26 cellular contexts compared by ENCODE assay signal in genomic region chr10:14661818-14662217, GRCh38.
A peak's percentile ranks its signal among the peaks of the same experiment; 100 is the strongest.
DNase-seq lines count a peak whose midpoint lies in the region; ATAC-seq and TF ChIP-seq lines count a peak whose summit lies in the region.
"Had no signal": no experiment of that assay in that cellular context is flagged by ENCODE, and none has a peak within 500 bp of the region (broad histone marks: within the 10 kb centered on the region; RNA-seq: fewer than 3 reads in every experiment).

No MANE protein-coding gene starts in this region.

- peaks cover 18% of the 10 kb centered on the region for H3K36me3 Mint-ChIP-seq in activated naive CD4-positive, alpha-beta T cell treated with anti-CD3 and anti-CD28 coated beads, Interleukin-2, amount 50 U/mL, for 24 hours
- H3K36me3 Mint-ChIP-seq in activated naive CD4-positive, alpha-beta T cell treated with anti-CD3 and anti-CD28 coated beads for 36 hours (ENCODE audit: low read depth): peaks cover 14% of the 10 kb centered on the region
- peaks cover 13% of the 10 kb centered on the region for H3K36me3 Mint-ChIP-seq in activated naive CD8-positive, alpha-beta T cell treated with anti-CD3 and anti-CD28 coated beads, Interleukin-2, amount 50 U/mL, for 24 hours (ENCODE audit: low read depth)

- H3K9me3 Mint-ChIP-seq in activated naive CD4-positive, alpha-beta T cell treated with anti-CD3 and anti-CD28 coated beads, Interleukin-2, amount 50 U/mL, for 24 hours: peaks cover 15% of the 10 kb centered on the region
- H3K9me3 Mint-ChIP-seq in activated naive CD4-positive, alpha-beta T cell treated with anti-CD3 and anti-CD28 coated beads for 36 hours: peaks cover 19% of the 10 kb centered on the region
- H3K9me3 Mint-ChIP-seq in activated naive CD8-positive, alpha-beta T cell treated with anti-CD3 and anti-CD28 coated beads, Interleukin-2, amount 50 U/mL, for 24 hours: peaks cover 33% of the 10 kb centered on the region

- H3K23ac ChIP-seq in IMR-90 (ENCODE audit: low read depth, low read length): no peak overlapping the region

- H3K18ac ChIP-seq in IMR-90 (ENCODE audit: low read depth, low read length): no peak overlapping the region

- no peaks in the 10 kb centered on the region for H3K79me1 ChIP-seq in IMR-90 (ENCODE audit: low read depth in 1 of 2, low read length in 2 of 2)

- no peak overlapping the region for H3K4ac ChIP-seq in IMR-90 (ENCODE audit: low read depth, low read length)

- no peak for DNase-seq in activated naive CD4-positive, alpha-beta T cell treated with anti-CD3 and anti-CD28 coated beads for 36 hours
- DNase-seq in IMR-90: no peak
- DNase-seq in activated naive CD8-positive, alpha-beta T cell treated with anti-CD3 and anti-CD28 coated beads, Interleukin-2, amount 50 U/mL, for 24 hours: no peak
- no peak for DNase-seq in thoracic aorta (ENCODE audit: low spot score)
- DNase-seq in ACHN: no peak
- DNase-seq: body of pancreas, C1 segment of cervical spinal cord, Calu3, DND-41, dorsolateral prefrontal cortex, gastrocnemius medialis, hippocampal formation, KBM-7, MM.1S, NCI-H1417 treated with DMSO at 0.1 percent for 48 hours, NCI-H446, NCI-H774, psoas muscle, RPMI8226, stomach, T-helper 17 cell, tibial artery had no signal

- peaks cover 89% of the 10 kb centered on the region for H3K4me1 Mint-ChIP-seq in activated naive CD4-positive, alpha-beta T cell treated with anti-CD3 and anti-CD28 coated beads, Interleukin-2, amount 50 U/mL, for 24 hours
- H3K4me1 Mint-ChIP-seq in activated naive CD4-positive, alpha-beta T cell treated with anti-CD3 and anti-CD28 coated beads for 36 hours (ENCODE audit: low read depth): peaks cover 76% of the 10 kb centered on the region
- H3K4me1 Mint-ChIP-seq in activated naive CD8-positive, alpha-beta T cell treated with anti-CD3 and anti-CD28 coated beads, Interleukin-2, amount 50 U/mL, for 24 hours: peaks cover 88% of the 10 kb centered on the region

- no peak overlapping the region for H2BK120ac ChIP-seq in IMR-90 (ENCODE audit: low read depth, low read length)

- no peak overlapping the region for H3K14ac ChIP-seq in IMR-90 (replicated peaks; ENCODE audit: low read depth, low read length)

- no peak overlapping the region for H3K4me3 Mint-ChIP-seq in activated naive CD4-positive, alpha-beta T cell treated with anti-CD3 and anti-CD28 coated beads, Interleukin-2, amount 50 U/mL, for 24 hours
- no peak overlapping the region for H3K4me3 Mint-ChIP-seq in activated naive CD4-positive, alpha-beta T cell treated with anti-CD3 and anti-CD28 coated beads for 36 hours
- H3K4me3 Mint-ChIP-seq in activated naive CD8-positive, alpha-beta T cell treated with anti-CD3 and anti-CD28 coated beads, Interleukin-2, amount 50 U/mL, for 24 hours: peak overlapping the region; percentile 3
- H3K4me3 Mint-ChIP-seq: T-helper 17 cell had no signal

- H3K9me1 ChIP-seq in IMR-90 (ENCODE audit: insufficient read depth, low read length): peaks cover 5% of the 10 kb centered on the region; the same call in 1 of the 2 replicates

- ATAC-seq in IMR-90 (ENCODE audit: low read depth): no peak
- no peak for ATAC-seq in activated naive CD8-positive, alpha-beta T cell treated with anti-CD3 and anti-CD28 coated beads, Interleukin-2, amount 50 U/mL, for 24 hours
- ATAC-seq in thoracic aorta (ENCODE audit: insufficient number of reproducible peaks, low FRiP score, low read depth): peak; percentile 22
- ATAC-seq in HG03378 (IDR thresholded peaks at IDR 0.05; ENCODE audit: unreplicated experiment): no peak
- ATAC-seq: body of pancreas, gastrocnemius medialis, HCT116, psoas muscle, T-helper 17 cell had no signal

- TF ChIP-seq POLR2A in IMR-90 (IDR thresholded peaks at IDR 0.05; ENCODE audit: low read depth, low read length): no peak

- intact Hi-C loops in activated naive CD4-positive, alpha-beta T cell treated with anti-CD3 and anti-CD28 coated beads for 36 hours (cut with micrococcal nuclease): no loop called here
- intact Hi-C loops in IMR-90 (cut with micrococcal nuclease): no loop called here

- H2AK5ac ChIP-seq in IMR-90 (ENCODE audit: low read depth, low read length): peak overlapping the region; percentile 35; the same call in 1 of the 2 replicates

- H4K91ac ChIP-seq in IMR-90 (ENCODE audit: insufficient read depth, low read depth, low read length): no peak overlapping the region

- no peak overlapping the region for H3K9ac ChIP-seq in IMR-90 (ENCODE audit: low read depth, low read length)

- dilution Hi-C loops in IMR-90 (cut with HindIII; ENCODE audit: low sequenced_read_pairs, unreplicated experiment): no loop called here

- H2BK5ac ChIP-seq in IMR-90 (ENCODE audit: low read depth, low read length, poor library complexity, severe bottlenecking): no peak overlapping the region

- no peak for TF ChIP-seq RAD21 in IMR-90 (IDR thresholded peaks at IDR 0.05; ENCODE audit: low read length)

- H2BK20ac ChIP-seq in IMR-90 (ENCODE audit: low read depth, low read length): no peak overlapping the region

- H3K4me3 ChIP-seq in IMR-90 (ENCODE audit: insufficient read depth, low read depth, low read length) (no peak overlapping the region), thoracic aorta (no peak overlapping the region)
- H3K4me3 ChIP-seq: body of pancreas, dorsolateral prefrontal cortex, gastrocnemius medialis, psoas muscle, SJSA1, stomach, tibial artery had no signal

- no peak overlapping the region for H4K8ac ChIP-seq in IMR-90 (ENCODE audit: low read depth in 2 of 2, low read length in 2 of 2)

- peak overlapping the region; percentile 52 for H3K27ac Mint-ChIP-seq in activated naive CD4-positive, alpha-beta T cell treated with anti-CD3 and anti-CD28 coated beads, Interleukin-2, amount 50 U/mL, for 24 hours
- no peak overlapping the region for H3K27ac Mint-ChIP-seq in activated naive CD4-positive, alpha-beta T cell treated with anti-CD3 and anti-CD28 coated beads for 36 hours
- peak overlapping the region; percentile 94 for H3K27ac Mint-ChIP-seq in activated naive CD8-positive, alpha-beta T cell treated with anti-CD3 and anti-CD28 coated beads, Interleukin-2, amount 50 U/mL, for 24 hours

- CTCF ChIA-PET in activated naive CD4-positive, alpha-beta T cell treated with anti-CD3 and anti-CD28 coated beads for 36 hours (lab: Charles Lee): interaction anchor here (0.7 kb wide), 1 partner anchor 13 kb away, joined by 3 read pairs; no protein-coding TSS in a partner anchor
- CTCF ChIA-PET in IMR-90 (lab: Yijun Ruan, JAX): no interaction called here

- no peaks in the 10 kb centered on the region for H3K27me3 Mint-ChIP-seq in activated naive CD4-positive, alpha-beta T cell treated with anti-CD3 and anti-CD28 coated beads, Interleukin-2, amount 50 U/mL, for 24 hours
- no peaks in the 10 kb centered on the region for H3K27me3 Mint-ChIP-seq in activated naive CD4-positive, alpha-beta T cell treated with anti-CD3 and anti-CD28 coated beads for 36 hours (ENCODE audit: low read depth)
- no peaks in the 10 kb centered on the region for H3K27me3 Mint-ChIP-seq in activated naive CD8-positive, alpha-beta T cell treated with anti-CD3 and anti-CD28 coated beads, Interleukin-2, amount 50 U/mL, for 24 hours
- H3K27me3 Mint-ChIP-seq: T-helper 17 cell had no signal

- peaks cover 5% of the 10 kb centered on the region for H4K20me1 ChIP-seq in IMR-90 (ENCODE audit: insufficient read depth, low read length)

- H3K36me3 ChIP-seq in IMR-90 (ENCODE audit: control insufficient read depth, insufficient read depth, low read length) (no peaks in the 10 kb centered on the region), thoracic aorta (no peaks in the 10 kb centered on the region)
- H3K36me3 ChIP-seq: gastrocnemius medialis, SJSA1, stomach, tibial artery had no signal

- in situ Hi-C loops in IMR-90 (cut with MboI; ENCODE audit: low sequenced_read_pairs): no loop called here
- in situ Hi-C loops in ACHN (cut with HindIII; ENCODE audit: low pct_ligation_motif_present, low pct_unique_long_range_greater_than_20kb, low sequenced_read_pairs): no loop called here

- no CpG with 5 or more reads among the region's 3 CpGs for WGBS in IMR-90 (ENCODE audit: extremely low coverage in 2 of 2, insufficient read length in 1 of 2), 2 experiments

- H2AK9ac ChIP-seq in IMR-90 (replicated peaks; ENCODE audit: low read depth, low read length, poor library complexity): no peak overlapping the region

- no peak overlapping the region for H3K4me2 ChIP-seq in IMR-90 (ENCODE audit: low read depth, low read length)

- H3K27me3 ChIP-seq in IMR-90 (ENCODE audit: control insufficient read depth, insufficient read depth, low read length) (peaks cover 6% of the 10 kb centered on the region; the same call in 1 of the 2 replicates), thoracic aorta (replicated peaks; ENCODE audit: insufficient read depth) (no peaks in the 10 kb centered on the region)
- H3K27me3 ChIP-seq: body of pancreas, dorsolateral prefrontal cortex, gastrocnemius medialis, SJSA1, stomach, tibial artery had no signal

- no peak overlapping the region for H2AFZ ChIP-seq in IMR-90 (replicated peaks; ENCODE audit: low read length, poor library complexity)

- POLR2A ChIA-PET in IMR-90 (lab: Charles Lee; ENCODE audit: unreplicated experiment): no interaction called here

- no peak overlapping the region for H3K56ac ChIP-seq in IMR-90 (ENCODE audit: extremely low read depth, insufficient read depth, low read length)

- H4K5ac ChIP-seq in IMR-90 (ENCODE audit: low read depth, low read length): no peak overlapping the region

- peaks cover 6% of the 10 kb centered on the region for H3K4me1 ChIP-seq in IMR-90 (ENCODE audit: control insufficient read depth, insufficient read depth, low read length)
- H3K4me1 ChIP-seq in thoracic aorta (ENCODE audit: control insufficient read depth in 1 of 2, low read depth in 2 of 2): no peaks in the 10 kb centered on the region
- H3K4me1 ChIP-seq: gastrocnemius medialis, psoas muscle, tibial artery had no signal

- no peak for TF ChIP-seq CTCF in IMR-90 (conservative IDR thresholded peaks at IDR 0.05; ENCODE audit: low read depth, low read length)
- TF ChIP-seq CTCF in thoracic aorta (IDR thresholded peaks at IDR 0.05): no peak

- H2BK15ac ChIP-seq in IMR-90 (ENCODE audit: low read depth, low read length): no peak overlapping the region

- H3K27ac ChIP-seq in IMR-90 (ENCODE audit: insufficient read depth, low read length) (no peak overlapping the region), thoracic aorta (no peak overlapping the region)
- H3K27ac ChIP-seq: body of pancreas, dorsolateral prefrontal cortex, gastrocnemius medialis, psoas muscle, SJSA1, stomach, tibial artery had no signal

- BruUV-seq in IMR-90 (replicated peaks; lab: Mats Ljungman, UMichigan): no TSS peak

- H3K9me3 ChIP-seq in IMR-90 (ENCODE audit: control insufficient read depth, insufficient read depth, low read length) (no peaks in the 10 kb centered on the region), thoracic aorta (no peaks in the 10 kb centered on the region)
- H3K9me3 ChIP-seq: body of pancreas, gastrocnemius medialis, psoas muscle, SJSA1, stomach, tibial artery had no signal

TF ChIP-seq in IMR-90, 13 proteins besides CTCF, POLR2A, EP300 and RAD21 (continues in another document):
- TF ChIP-seq MAFK (IDR thresholded peaks at IDR 0.05; ENCODE audit: low read depth, low read length) (no peak), RFX5 (IDR thresholded peaks at IDR 0.05; ENCODE audit: low read depth, low read length) (no peak)
